Comparison of ENCODE assay signal across 27 cellular contexts in genomic region chr10:128040681-128041080, GRCh38.
"Had no signal": no experiment of that assay in that cellular context is flagged by ENCODE, and none has a peak within 500 bp of the region (broad histone marks: within the 10 kb centered on the region; RNA-seq: fewer than 3 reads in every experiment).

No MANE protein-coding gene starts in this region.

- H3K4me2 ChIP-seq: KMS-11 had no signal

- H3K36me3 ChIP-seq: adrenal gland, WERI-Rb-1 had no signal

- H3K9ac ChIP-seq: KMS-11 had no signal

- H3K27me3 Mint-ChIP-seq: activated CD8-positive, alpha-beta T cell treated with anti-CD3 and anti-CD28 coated beads for 36 hours had no signal

- H3K9me3 ChIP-seq: adrenal gland had no signal

- H3K27ac Mint-ChIP-seq: activated CD8-positive, alpha-beta T cell treated with anti-CD3 and anti-CD28 coated beads for 36 hours; activated naive CD4-positive, alpha-beta T cell treated with anti-CD3 and anti-CD28 coated beads for 36 hours; activated naive CD4-positive, alpha-beta T cell treated with anti-CD3 and anti-CD28 coated beads, Interleukin-2, amount 50 U/mL, for 72 hours; activated T-cell treated with anti-CD3 and anti-CD28 coated beads, Interleukin-2, amount 50 U/mL, for 72 hours; brain had no signal

- H3K36me3 Mint-ChIP-seq: activated naive CD4-positive, alpha-beta T cell treated with anti-CD3 and anti-CD28 coated beads, Interleukin-2, amount 50 U/mL, for 72 hours; brain had no signal

- H3K27ac ChIP-seq: adrenal gland, KMS-11, WERI-Rb-1 had no signal

- H3K9me3 Mint-ChIP-seq: activated CD4-positive, alpha-beta T cell treated with anti-CD3 and anti-CD28 coated beads, Interleukin-2, amount 10 ng/mL, durations not matched to agents 24 days and 14 days; activated CD8-positive, alpha-beta T cell treated with anti-CD3 and anti-CD28 coated beads for 36 hours; activated naive CD4-positive, alpha-beta T cell treated with anti-CD3 and anti-CD28 coated beads for 36 hours; activated naive CD4-positive, alpha-beta T cell treated with anti-CD3 and anti-CD28 coated beads, Interleukin-2, amount 50 U/mL, for 72 hours; activated T-cell treated with anti-CD3 and anti-CD28 coated beads, Interleukin-2, amount 50 U/mL, for 72 hours; brain had no signal

- ATAC-seq: activated CD8-positive, alpha-beta T cell treated with anti-CD3 and anti-CD28 coated beads for 36 hours; activated naive CD4-positive, alpha-beta T cell treated with anti-CD3 and anti-CD28 coated beads, Interleukin-2, amount 50 U/mL, for 72 hours; activated T-cell treated with anti-CD3 and anti-CD28 coated beads, Interleukin-2, amount 50 U/mL, for 72 hours; Panc1; SK-N-SH treated with all-trans-retinoic acid at 6 μM for 48 hours had no signal

- H3K4me3 ChIP-seq: adrenal gland had no signal

- H3K4me3 Mint-ChIP-seq: activated CD4-positive, alpha-beta T cell treated with anti-CD3 and anti-CD28 coated beads, Interleukin-2, amount 10 ng/mL, durations not matched to agents 24 days and 14 days; activated CD8-positive, alpha-beta T cell treated with anti-CD3 and anti-CD28 coated beads for 36 hours; activated naive CD4-positive, alpha-beta T cell treated with anti-CD3 and anti-CD28 coated beads for 36 hours; activated T-cell treated with anti-CD3 and anti-CD28 coated beads, Interleukin-2, amount 50 U/mL, for 72 hours; brain had no signal

- H3K27me3 ChIP-seq: adrenal gland had no signal

- DNase-seq: activated CD4-positive, alpha-beta T cell treated with anti-CD3 and anti-CD28 coated beads, Interleukin-2, amount 10 ng/mL, durations not matched to agents 24 days and 14 days; activated CD4-positive, alpha-beta T cell treated with anti-CD3 and anti-CD28 coated beads, Interleukin-2, amount 50 U/mL, for 4 hours; activated CD8-positive, alpha-beta T cell treated with anti-CD3 and anti-CD28 coated beads for 36 hours; activated gamma-delta T cell treated with Interleukin-2 at 50 U/mL for 16 hours; activated naive CD4-positive, alpha-beta T cell treated with anti-CD3 and anti-CD28 coated beads for 36 hours; activated T-cell treated with anti-CD3 and anti-CD28 coated beads, Interleukin-2, amount 50 U/mL, for 1 hour; activated T-cell treated with anti-CD3 and anti-CD28 coated beads, Interleukin-2, amount 50 U/mL, for 72 hours; adrenal gland; central memory CD4-positive, alpha-beta T cell; MM.1S; MV-4-11; NCI-H1092; NCI-H1436 treated with DMSO at 0.1 percent for 48 hours; NCI-H1694 treated with DMSO at 0.1 percent for 48 hours; NCI-H2029; NCI-H345; NCI-H524 treated with DMSO at 0.1 percent for 48 hours; SHP77 treated with DMSO at 0.1 percent for 48 hours; T-helper 1 cell; T-helper 2 cell; T1000; WERI-Rb-1 had no signal

- H3K4me1 Mint-ChIP-seq: brain had no signal
